9 cellular contexts compared by ENCODE assay signal in genomic region chr9:77475641-77476473, GRCh38.
A peak's percentile ranks its signal among the peaks of the same experiment; 100 is the strongest.
DNase-seq lines count a peak whose midpoint lies in the region; ATAC-seq and TF ChIP-seq lines count a peak whose summit lies in the region.
"Had no signal": no experiment of that assay in that cellular context is flagged by ENCODE, and none has a peak within 500 bp of the region (broad histone marks: within the 10 kb centered on the region; RNA-seq: fewer than 3 reads in every experiment).

No MANE protein-coding gene starts in this region.

- CTCF ChIA-PET in CD8-positive, alpha-beta T cell (lab: Charles Lee) = interaction anchor here (1.0 to 3.2 kb wide), 2 partner anchors 12 to 18 kb away, joined by 3 to 16 read pairs; no protein-coding TSS in a partner anchor

- H3K4me1 Mint-ChIP-seq in CD8-positive, alpha-beta T cell (ENCODE audit: low read depth) = peaks cover 24% of the 10 kb centered on the region
- H3K4me1 Mint-ChIP-seq in naive B cell = peaks cover 0 to 6% (median 5%) of the 10 kb centered on the region in 3 donors

- H3K9me3 Mint-ChIP-seq in CD8-positive, alpha-beta T cell = peaks cover 6% of the 10 kb centered on the region
- peaks cover 5 to 24% (median 10%) of the 10 kb centered on the region in 7 donors for H3K9me3 Mint-ChIP-seq in naive B cell

- 62% methylated on average over 6 of the region's 9 CpGs for WGBS in right lobe of liver (ENCODE audit: insufficient coverage, low coverage, low lambda C conversion rate, missing lambda C conversion rate)

- no peak for TF ChIP-seq POLR2A in right lobe of liver (IDR thresholded peaks at IDR 0.05)

- POLR2A ChIA-PET in CD8-positive, alpha-beta T cell (lab: Charles Lee) = no interaction called here

- intact Hi-C loops in CD8-positive, alpha-beta T cell (cut with DNase I, micrococcal nuclease) = loop anchor here (2.0 kb wide), 1 partner anchor 19 kb away; no protein-coding TSS in a partner anchor
- intact Hi-C loops in right lobe of liver (cut with DNase I) = no loop called here

- H3K9me3 ChIP-seq in CD8-positive, alpha-beta T cell (ENCODE audit: low read length) = no peaks in the 10 kb centered on the region
- no peaks in the 10 kb centered on the region for H3K9me3 ChIP-seq in right lobe of liver

- no peaks in the 10 kb centered on the region for H3K27me3 Mint-ChIP-seq in CD8-positive, alpha-beta T cell (ENCODE audit: low read depth)
- H3K27me3 Mint-ChIP-seq in naive B cell = no peaks in the 10 kb centered on the region
- H3K27me3 Mint-ChIP-seq: dendritic cell treated with granulocyte-macrophage colony-stimulating factor and Interleukin-4, amounts not matched to agents 40 ng/mL and 50 ng/mL, for 4 days had no signal

- H3K27ac Mint-ChIP-seq in CD8-positive, alpha-beta T cell = peak overlapping the region; percentile 92
- no peak overlapping the region for H3K27ac Mint-ChIP-seq in naive B cell
- H3K27ac Mint-ChIP-seq: dendritic cell treated with granulocyte-macrophage colony-stimulating factor and Interleukin-4, amounts not matched to agents 40 ng/mL and 50 ng/mL, for 4 days had no signal

- no peaks in the 10 kb centered on the region for H3K36me3 ChIP-seq in CD8-positive, alpha-beta T cell (ENCODE audit: insufficient read depth, low read length)
- H3K36me3 ChIP-seq in right lobe of liver = no peaks in the 10 kb centered on the region

- peak; percentile 99 for ATAC-seq in CD8-positive, alpha-beta T cell
- peak; percentile 52 for ATAC-seq in GM19468 (IDR thresholded peaks at IDR 0.05; ENCODE audit: extremely low read depth, unreplicated experiment)
- peak; percentile 99 for ATAC-seq in HG03521 (IDR thresholded peaks at IDR 0.05; ENCODE audit: unreplicated experiment)
- ATAC-seq in naive B cell (ENCODE audit: low read depth in 2 of 2) = peak; percentile 49 to 63
- ATAC-seq in right lobe of liver = no peak

- TF ChIP-seq CTCF in CD8-positive, alpha-beta T cell (IDR thresholded peaks at IDR 0.05) = no peak
- no peak for TF ChIP-seq CTCF in right lobe of liver (IDR thresholded peaks at IDR 0.05)

- H3K4me1 ChIP-seq in CD8-positive, alpha-beta T cell (ENCODE audit: insufficient read depth, low read length) = peaks cover 17% of the 10 kb centered on the region
- no peaks in the 10 kb centered on the region for H3K4me1 ChIP-seq in right lobe of liver

- H3K27me3 ChIP-seq in CD8-positive, alpha-beta T cell (ENCODE audit: insufficient read depth, low read length) = no peaks in the 10 kb centered on the region
- no peaks in the 10 kb centered on the region for H3K27me3 ChIP-seq in right lobe of liver

- H3K4me3 ChIP-seq in CD8-positive, alpha-beta T cell (ENCODE audit: low read depth, low read length) = peak overlapping the region; percentile 7
- H3K4me3 ChIP-seq in right lobe of liver = no peak overlapping the region

- peak overlapping the region; percentile 33 for H3K27ac ChIP-seq in CD8-positive, alpha-beta T cell (ENCODE audit: low read depth, low read length)
- H3K27ac ChIP-seq in right lobe of liver = no peak overlapping the region

- peak overlapping the region; percentile 51 for H3K4me3 Mint-ChIP-seq in CD8-positive, alpha-beta T cell
- no peak overlapping the region for H3K4me3 Mint-ChIP-seq in naive B cell
- H3K4me3 Mint-ChIP-seq: dendritic cell treated with granulocyte-macrophage colony-stimulating factor and Interleukin-4, amounts not matched to agents 40 ng/mL and 50 ng/mL, for 4 days had no signal

- DNase-seq in CD8-positive, alpha-beta T cell = peak in 4 of 7 experiments; percentile 14 to 51 (median 36)
- DNase-seq in activated T-cell treated with anti-CD3 and anti-CD28 coated beads for 24 hours (ENCODE audit: low read depth) = peak; percentile 31
- DNase-seq in naive B cell = no peak
- no peak for DNase-seq in right lobe of liver
- DNase-seq in NCI-H2196 treated with DMSO at 0.1 percent for 48 hours (lab: John Stamatoyannopoulos, UW; ENCODE audit: unreplicated experiment) = no peak
- no peak for DNase-seq in cerebellum (ENCODE audit: low spot score)

- H3K36me3 Mint-ChIP-seq in CD8-positive, alpha-beta T cell = no peaks in the 10 kb centered on the region
- peaks cover 0 to 9% of the 10 kb centered on the region in 2 donors for H3K36me3 Mint-ChIP-seq in naive B cell

Comparison
In these comparisons a context has a peak if more than half of its experiments do, and no peak if none do; other contexts are left out.
1. ATAC-seq: peak in CD8-positive, alpha-beta T cell (single experiment), GM19468 (single experiment), HG03521 (single experiment) and naive B cell (2 of 2); none in right lobe of liver (0 of 4).
2. DNase-seq: peak in CD8-positive, alpha-beta T cell (4 of 7) and activated T-cell treated with anti-CD3 and anti-CD28 coated beads for 24 hours (single experiment); none in naive B cell (single experiment), right lobe of liver (0 of 3), NCI-H2196 treated with DMSO at 0.1 percent for 48 hours (single experiment) and cerebellum (single experiment).
3. intact Hi-C loops: an anchor here in CD8-positive, alpha-beta T cell (2.0 kb wide); none called in right lobe of liver.